ENCODE assay signal across 27 cellular contexts in genomic region chr20:14631011-14631410, GRCh38.
"Had no signal": no experiment of that assay in that cellular context is flagged by ENCODE, and none has a peak within 500 bp of the region (broad histone marks: within the 10 kb centered on the region; RNA-seq: fewer than 3 reads in every experiment).

No MANE protein-coding gene starts in this region.

- H3K27me3 ChIP-seq: body of pancreas, dorsolateral prefrontal cortex had no signal

- H3K4me1 ChIP-seq: body of pancreas had no signal

- FAIRE-seq: colon had no signal

- H3K9me3 ChIP-seq: body of pancreas had no signal

- DNase-seq: activated B cell treated with CpG ODN at 0.5 μM for 24 hours; activated CD4-positive, alpha-beta T cell treated with anti-CD3 and anti-CD28 coated beads for 48 hours; activated CD4-positive, alpha-beta T cell treated with anti-CD3 and anti-CD28 coated beads, Interleukin-2, amount 50 U/mL, for 1 hour; activated CD4-positive, alpha-beta T cell treated with anti-CD3 and anti-CD28 coated beads, Interleukin-2, amount 50 U/mL, for 48 hours; activated CD8-positive, alpha-beta memory T cell treated with anti-CD3 and anti-CD28 coated beads for 24 hours; activated CD8-positive, alpha-beta T cell treated with anti-CD3 and anti-CD28 coated beads for 36 hours; activated effector memory CD4-positive, alpha-beta T cell treated with Interleukin-2 at 50 U/mL for 16 hours; activated gamma-delta T cell treated with Interleukin-2 at 50 U/mL for 16 hours; activated naive CD4-positive, alpha-beta T cell treated with anti-CD3 and anti-CD28 coated beads, Interleukin-2, amount 50 U/mL, for 16 hours; activated naive CD4-positive, alpha-beta T cell treated with Interleukin-2 at 50 U/mL for 16 hours; activated T-cell treated with anti-CD3 and anti-CD28 coated beads, Interleukin-2, amount 50 U/mL, for 4 hours; amygdala; aorta; body of pancreas; caudate nucleus; dorsolateral prefrontal cortex; effector memory CD4-positive, alpha-beta T cell; endodermal cell; foreskin fibroblast; T-helper 1 cell; T-helper 17 cell; T1000; WERI-Rb-1 had no signal

- H3K4me3 ChIP-seq: body of pancreas, dorsolateral prefrontal cortex had no signal

- H3K27ac ChIP-seq: body of pancreas, dorsolateral prefrontal cortex, WERI-Rb-1 had no signal

- ATAC-seq: activated CD4-positive, CD25-positive, alpha-beta regulatory T cell treated with anti-CD3 and anti-CD28 coated beads, Interleukin-2, amount 50 U/mL, for 24 hours; activated CD8-positive, alpha-beta T cell treated with anti-CD3 and anti-CD28 coated beads for 36 hours; activated T-cell treated with anti-CD3 and anti-CD28 coated beads, Interleukin-2, amount 50 U/mL, for 4 hours; activated T-helper 17 cell treated with anti-CD3 and anti-CD28 coated beads, Interleukin-2, amount 50 U/mL, for 72 hours; body of pancreas; esophagus mucosa; T-helper 17 cell had no signal

- H3K36me3 ChIP-seq: WERI-Rb-1 had no signal
